Comparison of ENCODE assay signal across 1 cellular context in genomic region chr16:89955001-89955685, GRCh38.
TF ChIP-seq lines count a peak whose summit lies in the region.

No MANE protein-coding gene starts in this region.

TF ChIP-seq in H1, 55 proteins besides CTCF, POLR2A, EP300 and RAD21:
- TF ChIP-seq RFX5 (IDR thresholded peaks at IDR 0.05; ENCODE audit: borderline replicate concordance, low read depth, low read length): no peak
- no peak for TF ChIP-seq TAF1 (IDR thresholded peaks at IDR 0.05; ENCODE audit: low read depth, low read length)
- no peak for TF ChIP-seq ATF3 (IDR thresholded peaks at IDR 0.05; ENCODE audit: insufficient read depth, low read depth, low read length)
- no peak for TF ChIP-seq CHD2 (IDR thresholded peaks at IDR 0.05; ENCODE audit: low read length)
- no peak for TF ChIP-seq SP1 (IDR thresholded peaks at IDR 0.05; ENCODE audit: low read depth, low read length)
- TF ChIP-seq TEAD4 (IDR thresholded peaks at IDR 0.05; ENCODE audit: low read depth, low read length): peak; percentile 50; the same call in 1 of the 2 replicates
- no peak for TF ChIP-seq SIX5 (IDR thresholded peaks at IDR 0.05; ENCODE audit: low read depth, low read length)
